33 cellular contexts compared by ENCODE assay signal in the genomic region with DNA sequence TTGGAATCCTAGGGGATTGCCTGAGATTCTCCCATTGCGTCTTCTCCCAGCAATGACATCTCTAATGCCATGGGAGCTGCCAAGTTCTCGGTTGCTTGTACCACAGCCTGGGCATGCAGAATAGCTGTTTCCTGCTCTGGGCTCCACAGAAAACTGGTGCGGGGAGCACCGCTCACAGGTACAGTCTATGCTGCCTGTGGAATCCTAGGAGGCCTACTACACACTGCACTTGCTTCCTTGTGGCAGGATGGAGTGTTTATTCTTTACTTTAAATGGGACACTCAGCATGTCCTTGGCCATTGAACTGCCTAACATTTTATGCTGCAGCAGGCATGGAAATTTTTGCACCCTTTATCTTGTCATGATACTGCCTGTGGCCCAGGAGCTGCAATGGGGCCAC.
"Had no signal": no experiment of that assay in that cellular context is flagged by ENCODE, and none has a peak within 500 bp of the region (broad histone marks: within the 10 kb centered on the region; RNA-seq: fewer than 3 reads in every experiment).

No MANE protein-coding gene starts in this region.

- H3K27ac ChIP-seq: adrenal gland, ascending aorta, body of pancreas, brain microvascular endothelial cell, breast epithelium, cardiac muscle cell had no signal

- H3K4me3 ChIP-seq: adrenal gland, ascending aorta, body of pancreas, breast epithelium, cardiac muscle cell had no signal

- H3K9me3 ChIP-seq: ascending aorta, body of pancreas had no signal

- DNase-seq: activated effector memory CD4-positive, alpha-beta T cell treated with anti-CD3 and anti-CD28 coated beads, Interleukin-2, amount 50 U/mL, for 16 hours; activated effector memory CD4-positive, alpha-beta T cell treated with Interleukin-2 at 50 U/mL for 16 hours; activated gamma-delta T cell; activated gamma-delta T cell treated with Interleukin-2 at 50 U/mL for 16 hours; activated naive CD4-positive, alpha-beta T cell; activated naive CD4-positive, alpha-beta T cell treated with anti-CD3 and anti-CD28 coated beads for 36 hours; activated naive CD4-positive, alpha-beta T cell treated with anti-CD3 and anti-CD28 coated beads, Interleukin-2, amount 10 ng/mL, durations not matched to agents 7 days and 5 days; activated naive CD4-positive, alpha-beta T cell treated with anti-CD3 and anti-CD28 coated beads, Interleukin-2, amount 50 U/mL, for 16 hours; activated naive CD4-positive, alpha-beta T cell treated with Interleukin-2 at 50 U/mL for 16 hours; activated naive CD8-positive, alpha-beta T cell treated with anti-CD3 and anti-CD28 coated beads for 36 hours; activated naive CD8-positive, alpha-beta T cell treated with anti-CD3 and anti-CD28 coated beads, Interleukin-2, amount 10 ng/mL, durations not matched to agents 7 days and 5 days; activated naive CD8-positive, alpha-beta T cell treated with anti-CD3 and anti-CD28 coated beads, Interleukin-2, amount 50 U/mL, for 24 hours; activated T-cell treated with anti-CD3 and anti-CD28 coated beads for 4 hours; activated T-cell treated with anti-CD3 and anti-CD28 coated beads, Interleukin-2, amount 50 U/mL, for 1 hour; activated T-cell treated with anti-CD3 and anti-CD28 coated beads, Interleukin-2, amount 50 U/mL, for 24 hours; activated T-cell treated with anti-CD3 and anti-CD28 coated beads, Interleukin-2, amount 50 U/mL, for 4 hours; activated T-cell treated with anti-CD3 and anti-CD28 coated beads, Interleukin-2, amount 50 U/mL, for 48 hours; activated T-cell treated with anti-CD3 and anti-CD28 coated beads, Interleukin-2, amount 50 U/mL, for 72 hours; adrenal gland; amniotic stem cell; amygdala; anterior cingulate cortex; aorta; body of pancreas; brain microvascular endothelial cell; caudate nucleus; central memory CD4-positive, alpha-beta T cell; cerebellar nuclear complex had no signal

- H3K27me3 ChIP-seq: adrenal gland, ascending aorta, body of pancreas, brain microvascular endothelial cell, breast epithelium, cardiac muscle cell had no signal

- ATAC-seq: activated naive CD4-positive, alpha-beta T cell treated with anti-CD3 and anti-CD28 coated beads, Interleukin-2, amount 50 U/mL, for 72 hours; activated naive CD8-positive, alpha-beta T cell treated with anti-CD3 and anti-CD28 coated beads, Interleukin-2, amount 50 U/mL, for 24 hours; activated T-cell treated with anti-CD3 and anti-CD28 coated beads, Interleukin-2, amount 50 U/mL, for 4 hours; activated T-cell treated with anti-CD3 and anti-CD28 coated beads, Interleukin-2, amount 50 U/mL, for 72 hours; activated T-helper 17 cell treated with anti-CD3 and anti-CD28 coated beads, Interleukin-2, amount 50 U/mL, for 72 hours; body of pancreas had no signal

- H3K4me1 ChIP-seq: adrenal gland, ascending aorta, body of pancreas, breast epithelium had no signal

- H3K36me3 ChIP-seq: adrenal gland, ascending aorta, brain microvascular endothelial cell, breast epithelium, cardiac muscle cell had no signal
